ENCODE assay signal across 17 cellular contexts in the genomic region with DNA sequence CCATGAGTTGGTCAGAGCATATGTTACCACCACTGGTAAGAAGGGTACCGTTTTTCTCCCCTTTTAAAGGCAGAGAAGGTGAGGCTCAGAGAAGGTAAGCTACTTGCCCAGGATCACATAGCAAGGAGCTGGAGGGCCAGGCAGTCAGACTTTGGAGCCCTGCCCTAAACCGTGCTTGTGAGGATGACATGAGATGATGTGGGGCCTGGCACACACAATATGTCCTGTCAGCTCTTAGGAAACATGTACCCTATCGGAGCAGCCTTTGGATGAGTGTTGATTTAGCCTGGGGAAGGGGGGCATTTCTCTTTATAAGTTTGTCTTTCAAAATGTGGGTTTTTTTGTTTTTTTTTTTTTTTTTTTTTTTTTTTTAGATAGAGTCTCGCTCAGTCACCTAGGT.
DNase-seq lines count a peak whose midpoint lies in the region; FAIRE-seq and TF ChIP-seq lines count a peak whose summit lies in the region.
"Had no signal": no experiment of that assay in that cellular context is flagged by ENCODE, and none has a peak within 500 bp of the region (broad histone marks: within the 10 kb centered on the region; RNA-seq: fewer than 3 reads in every experiment).

No MANE protein-coding gene starts in this region.

- no peak overlapping the region for H3K4me3 ChIP-seq in HUES48 (ENCODE audit: low read depth, low read length)
- no peak overlapping the region for H3K4me3 ChIP-seq in Peyer's patch
- H3K4me3 ChIP-seq: GM23248 had no signal

- peak overlapping the region; percentile 64 for H3K27ac ChIP-seq in HUES48 (ENCODE audit: low read depth, low read length)
- peak overlapping the region; percentile 88 for H3K27ac ChIP-seq in caudate nucleus (ENCODE audit: low read depth, low read length)
- H3K27ac ChIP-seq in layer of hippocampus (ENCODE audit: low read depth, low read length), result peak overlapping the region; percentile 18
- H3K27ac ChIP-seq in Peyer's patch, result no peak overlapping the region
- H3K27ac ChIP-seq: GM23248 had no signal

- no peak for TF ChIP-seq POLR2A in Peyer's patch (IDR thresholded peaks at IDR 0.05)

- no peaks in the 10 kb centered on the region for H3K27me3 ChIP-seq in HUES48 (ENCODE audit: control insufficient read depth, insufficient read depth, low read length)
- H3K27me3 ChIP-seq in layer of hippocampus (ENCODE audit: control insufficient read depth, insufficient read depth, low read length), result no peaks in the 10 kb centered on the region
- no peaks in the 10 kb centered on the region for H3K27me3 ChIP-seq in Peyer's patch
- H3K27me3 ChIP-seq: BE2C had no signal

- DNase-seq in caudate nucleus (lab: John Stamatoyannopoulos, UW) (no peak), urothelium cell line (ENCODE audit: low spot score) (no peak), NCI-H146 treated with DMSO at 0.1 percent for 48 hours (lab: John Stamatoyannopoulos, UW; ENCODE audit: unreplicated experiment) (no peak), DMS153 treated with DMSO at 0.1 percent for 48 hours (lab: John Stamatoyannopoulos, UW; ENCODE audit: unreplicated experiment) (no peak), Peyer's patch (no peak)
- DNase-seq: BE2C; C1 segment of cervical spinal cord; CD4-positive, CD25-positive, alpha-beta regulatory T cell; CD8-positive, alpha-beta memory T cell; COR-L47; DMS 273 treated with DMSO at 0.1 percent for 48 hours; GM23248 had no signal

- no peak for TF ChIP-seq CTCF in Peyer's patch (IDR thresholded peaks at IDR 0.05)

- FAIRE-seq in urothelium cell line (lab: Jason Lieb, UNC), result peak; percentile 89
- FAIRE-seq: G401.6, GM12891, GM19239 had no signal

- no peaks in the 10 kb centered on the region for H3K9me3 ChIP-seq in HUES48 (ENCODE audit: control insufficient read depth, insufficient read depth, low read length)
- H3K9me3 ChIP-seq in Peyer's patch, result no peaks in the 10 kb centered on the region
- H3K9me3 ChIP-seq: BE2C had no signal

- H3K9ac ChIP-seq in HUES48 (ENCODE audit: low read depth, low read length), result no peak overlapping the region
- H3K9ac ChIP-seq: GM23248 had no signal

- H3K4me1 ChIP-seq in HUES48 (ENCODE audit: control insufficient read depth, insufficient read depth, low read length) (peaks cover 7% of the 10 kb centered on the region; the same call in 1 of the 2 replicates), Peyer's patch (no peaks in the 10 kb centered on the region)
- H3K4me1 ChIP-seq: BE2C had no signal

- H3K36me3 ChIP-seq in HUES48 (ENCODE audit: control insufficient read depth, insufficient read depth, low read length) (no peaks in the 10 kb centered on the region), Peyer's patch (no peaks in the 10 kb centered on the region)
- H3K36me3 ChIP-seq: BE2C had no signal

Comparison
In these comparisons a context has a peak if more than half of its experiments do, and no peak if none do; other contexts are left out.
1. H3K27ac ChIP-seq: peak in HUES48 (single experiment), caudate nucleus (single experiment) and layer of hippocampus (single experiment); none in Peyer's patch (0 of 4).